Comparison of ENCODE assay signal across 11 cellular contexts in the genomic region with DNA sequence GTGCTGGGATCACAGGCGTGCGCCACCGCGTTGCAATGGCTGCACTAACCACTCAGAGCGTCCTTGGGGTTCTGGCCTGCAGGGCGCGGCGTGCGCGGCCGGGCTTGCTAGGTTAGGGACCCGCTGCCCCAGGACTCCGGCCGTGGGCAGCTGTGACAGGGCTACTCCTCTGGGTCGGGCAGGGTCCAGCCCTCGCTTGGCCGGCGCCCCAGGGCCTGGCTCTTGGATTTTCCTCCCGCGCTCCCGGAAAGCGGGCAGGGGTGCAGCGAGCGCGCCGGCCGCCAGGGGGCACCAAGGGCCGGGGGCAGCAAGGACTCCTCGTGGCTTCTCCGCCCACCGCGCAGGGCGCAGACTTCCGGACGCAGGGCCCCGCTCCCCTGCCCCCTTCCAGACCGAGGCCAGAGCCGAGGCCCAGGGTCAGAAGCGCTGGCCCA. TPM values are rescaled to one million over a fixed set of nuclear protein-coding genes. Genes with fewer than 3 reads are reported as not detected.
A peak's percentile ranks its signal among the peaks of the same experiment; 100 is the strongest.
DNase-seq lines count a peak whose midpoint lies in the region; ATAC-seq lines count a peak whose summit lies in the region.
"Had no signal": no experiment of that assay in that cellular context is flagged by ENCODE, and none has a peak within 500 bp of the region (broad histone marks: within the 10 kb centered on the region; RNA-seq: fewer than 3 reads in every experiment).

No MANE protein-coding gene starts in this region.

- peaks cover 4 to 5% of the 10 kb centered on the region in 2 donors for H3K36me3 Mint-ChIP-seq in activated T-cell treated with anti-CD3 and anti-CD28 coated beads, Interleukin-2, amount 50 U/mL, for 72 hours (ENCODE audit: insufficient read depth in 2 of 2)

- no peak overlapping the region for H3K4me3 Mint-ChIP-seq in activated T-cell treated with anti-CD3 and anti-CD28 coated beads, Interleukin-2, amount 50 U/mL, for 72 hours

- no peaks in the 10 kb centered on the region for H3K4me1 Mint-ChIP-seq in activated T-cell treated with anti-CD3 and anti-CD28 coated beads, Interleukin-2, amount 50 U/mL, for 72 hours (ENCODE audit: low read depth)

- peak; percentile 60 for DNase-seq in activated CD4-positive, CD25-positive, alpha-beta regulatory T cell treated with anti-CD3 and anti-CD28 coated beads, Interleukin-2, amount 50 U/mL, for 72 hours
- DNase-seq in activated T-cell treated with anti-CD3 and anti-CD28 coated beads, Interleukin-2, amount 50 U/mL, for 72 hours: peak; percentile 31 to 33
- DNase-seq in iPS-NIHi7 (ENCODE audit: extremely low spot score) (peak; percentile 86), mucosa of gallbladder (ENCODE audit: low spot score) (no peak), OCI-M2 (lab: John Stamatoyannopoulos, UW; ENCODE audit: unreplicated experiment) (no peak)
- DNase-seq in stimulated activated CD4-positive, alpha-beta T cell treated with anti-CD3 and anti-CD28 coated beads, TNF-alpha, amount 100 ng/mL, for 48 hours (ENCODE audit: low read depth in 3 of 3): peak in 2 of 3 donors; percentile 14 to 33
- DNase-seq: NCI-H774 had no signal

- H3K27me3 Mint-ChIP-seq in activated T-cell treated with anti-CD3 and anti-CD28 coated beads, Interleukin-2, amount 50 U/mL, for 72 hours (ENCODE audit: low read depth): peaks cover 21% of the 10 kb centered on the region

- H3K9me3 Mint-ChIP-seq in activated T-cell treated with anti-CD3 and anti-CD28 coated beads, Interleukin-2, amount 50 U/mL, for 72 hours: peaks cover 6 to 7% of the 10 kb centered on the region in 2 donors

- H3K27ac Mint-ChIP-seq in activated T-cell treated with anti-CD3 and anti-CD28 coated beads, Interleukin-2, amount 50 U/mL, for 72 hours: no peak overlapping the region

- no peak for ATAC-seq in activated CD4-positive, CD25-positive, alpha-beta regulatory T cell treated with anti-CD3 and anti-CD28 coated beads, Interleukin-2, amount 50 U/mL, for 24 hours
- peak; percentile 39 to 44 for ATAC-seq in activated T-cell treated with anti-CD3 and anti-CD28 coated beads, Interleukin-2, amount 50 U/mL, for 72 hours (replicated peaks in 1 of 2)
- ATAC-seq in GM21529 (IDR thresholded peaks at IDR 0.05; ENCODE audit: unreplicated experiment): no peak

RNA-seq across cellular contexts. Expression of a gene that starts 0.5 kb away (rescaled TPM):
- total RNA-seq in activated T-cell treated with anti-CD3 and anti-CD28 coated beads, Interleukin-2, amount 50 U/mL, for 72 hours: not detected
- 0.14 TPM for total RNA-seq in mucosa of gallbladder
- total RNA-seq: LHCN-M2, thoracic aorta had no signal

RNA-seq across cellular contexts. Expression of a gene that starts 20.7 kb away (rescaled TPM):
- total RNA-seq in activated T-cell treated with anti-CD3 and anti-CD28 coated beads, Interleukin-2, amount 50 U/mL, for 72 hours: 10 to 100 TPM in 1 of 2 donors, 1 to 10 TPM in 1; 9.7 to 11.9 TPM
- 6.3 TPM for total RNA-seq in mucosa of gallbladder

RNA-seq across cellular contexts. Expression of a gene that starts 47.8 kb away (rescaled TPM):
- 1 to 10 TPM; 4.5 to 4.9 TPM for total RNA-seq in activated T-cell treated with anti-CD3 and anti-CD28 coated beads, Interleukin-2, amount 50 U/mL, for 72 hours
- 5.6 TPM for total RNA-seq in mucosa of gallbladder

Comparison
In these comparisons a context has a peak if more than half of its experiments do, and no peak if none do; other contexts are left out.
1. DNase-seq: peak in activated CD4-positive, CD25-positive, alpha-beta regulatory T cell treated with anti-CD3 and anti-CD28 coated beads, Interleukin-2, amount 50 U/mL, for 72 hours (single experiment), activated T-cell treated with anti-CD3 and anti-CD28 coated beads, Interleukin-2, amount 50 U/mL, for 72 hours (2 of 2), iPS-NIHi7 (single experiment) and stimulated activated CD4-positive, alpha-beta T cell treated with anti-CD3 and anti-CD28 coated beads, TNF-alpha, amount 100 ng/mL, for 48 hours (2 of 3); none in mucosa of gallbladder (single experiment) and OCI-M2 (single experiment).
2. ATAC-seq: peak in activated T-cell treated with anti-CD3 and anti-CD28 coated beads, Interleukin-2, amount 50 U/mL, for 72 hours (2 of 2); none in activated CD4-positive, CD25-positive, alpha-beta regulatory T cell treated with anti-CD3 and anti-CD28 coated beads, Interleukin-2, amount 50 U/mL, for 24 hours (0 of 2) and GM21529 (single experiment).